1 cellular context compared by ENCODE assay signal in the genomic region with DNA sequence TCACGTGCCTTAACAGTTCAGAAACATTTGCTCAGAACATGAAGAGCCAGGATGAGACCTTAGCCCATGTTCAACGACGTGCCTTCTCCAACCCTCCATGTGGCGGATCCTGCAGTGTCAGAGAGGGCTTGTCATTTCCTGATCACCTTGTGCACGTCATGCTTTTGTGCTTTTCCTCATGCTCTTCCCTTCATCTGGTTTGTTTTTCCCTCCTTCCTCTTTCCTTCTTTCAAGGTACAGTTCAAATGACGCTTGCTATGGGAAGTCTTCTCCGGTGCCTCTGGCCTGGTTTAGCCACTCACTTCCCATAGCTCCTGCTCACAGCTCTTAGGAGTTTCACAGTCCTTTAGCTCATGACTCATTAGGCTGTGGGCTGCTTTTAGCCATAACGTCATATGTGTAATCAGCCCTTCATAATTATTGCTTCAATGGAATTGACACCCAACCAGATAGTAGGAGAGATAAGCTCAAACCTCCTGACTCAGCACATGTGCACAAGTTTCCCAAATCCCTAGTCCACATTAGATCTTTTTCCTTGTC.
TF ChIP-seq lines count a peak whose summit lies in the region.

No MANE protein-coding gene starts in this region.

TF ChIP-seq in SK-N-SH, 30 proteins besides CTCF, POLR2A, EP300 and RAD21 (continued from another document):
- TF ChIP-seq JUND (IDR thresholded peaks at IDR 0.05) (peak; percentile 85), MXI1 (IDR thresholded peaks at IDR 0.05; ENCODE audit: low read depth, low read length) (no peak), TCF12 (IDR thresholded peaks at IDR 0.05) (peak; percentile 79), RCOR1 (IDR thresholded peaks at IDR 0.05; ENCODE audit: low read length) (no peak), TEAD4 (IDR thresholded peaks at IDR 0.05; ENCODE audit: borderline replicate concordance, insufficient read depth) (peak; percentile 12; the same call in 1 of the 2 replicates)
